ENCODE assay signal across 1 cellular context in genomic region chr10:14837756-14838581, GRCh38.
A peak's percentile ranks its signal among the peaks of the same experiment; 100 is the strongest.
TF ChIP-seq lines count a peak whose summit lies in the region.

Gene CDNF, minus strand, starts transcription at chr10:14838037. Its CDS starts 91 bp downstream, at chr10:14837946.
Gene HSPA14, plus strand, starts transcription at chr10:14838306. Its CDS starts 97 bp downstream, at chr10:14838403.
A gene with protein sequence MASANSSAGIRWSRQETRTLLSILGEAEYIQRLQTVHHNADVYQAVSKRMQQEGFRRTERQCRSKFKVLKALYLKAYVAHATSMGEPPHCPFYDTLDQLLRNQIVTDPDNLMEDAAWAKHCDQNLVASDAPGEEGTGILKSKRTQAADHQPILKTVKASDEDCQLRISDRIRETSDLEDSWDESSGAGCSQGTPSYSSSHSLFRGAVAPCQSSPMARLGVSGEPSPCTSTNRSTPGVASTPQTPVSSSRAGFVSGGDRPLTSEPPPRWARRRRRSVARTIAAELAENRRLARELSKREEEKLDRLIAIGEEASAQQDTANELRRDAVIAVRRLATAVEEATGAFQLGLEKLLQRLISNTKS (plus strand): TSS chr10:14838306. CDS start chr10:14842285, 3,979 bp downstream.

TF ChIP-seq in GM12878, 131 proteins besides CTCF, POLR2A, EP300 and RAD21 (continued from another document and continues in another):
- TF ChIP-seq, protein P1, sequence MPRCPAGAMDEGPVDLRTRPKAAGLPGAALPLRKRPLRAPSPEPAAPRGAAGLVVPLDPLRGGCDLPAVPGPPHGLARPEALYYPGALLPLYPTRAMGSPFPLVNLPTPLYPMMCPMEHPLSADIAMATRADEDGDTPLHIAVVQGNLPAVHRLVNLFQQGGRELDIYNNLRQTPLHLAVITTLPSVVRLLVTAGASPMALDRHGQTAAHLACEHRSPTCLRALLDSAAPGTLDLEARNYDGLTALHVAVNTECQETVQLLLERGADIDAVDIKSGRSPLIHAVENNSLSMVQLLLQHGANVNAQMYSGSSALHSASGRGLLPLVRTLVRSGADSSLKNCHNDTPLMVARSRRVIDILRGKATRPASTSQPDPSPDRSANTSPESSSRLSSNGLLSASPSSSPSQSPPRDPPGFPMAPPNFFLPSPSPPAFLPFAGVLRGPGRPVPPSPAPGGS (IDR thresholded peaks at IDR 0.05; ENCODE audit: borderline replicate concordance, insufficient read depth, low read depth, low read length, poor library complexity, severe bottlenecking): no peak
- TF ChIP-seq USF2 (IDR thresholded peaks at IDR 0.05; ENCODE audit: borderline replicate concordance, low read depth, low read length): no peak
- no peak for TF ChIP-seq JUNB (IDR thresholded peaks at IDR 0.05)
- TF ChIP-seq SIX5 (IDR thresholded peaks at IDR 0.05; ENCODE audit: low read depth, low read length, severe bottlenecking): no peak
- TF ChIP-seq, protein P2, sequence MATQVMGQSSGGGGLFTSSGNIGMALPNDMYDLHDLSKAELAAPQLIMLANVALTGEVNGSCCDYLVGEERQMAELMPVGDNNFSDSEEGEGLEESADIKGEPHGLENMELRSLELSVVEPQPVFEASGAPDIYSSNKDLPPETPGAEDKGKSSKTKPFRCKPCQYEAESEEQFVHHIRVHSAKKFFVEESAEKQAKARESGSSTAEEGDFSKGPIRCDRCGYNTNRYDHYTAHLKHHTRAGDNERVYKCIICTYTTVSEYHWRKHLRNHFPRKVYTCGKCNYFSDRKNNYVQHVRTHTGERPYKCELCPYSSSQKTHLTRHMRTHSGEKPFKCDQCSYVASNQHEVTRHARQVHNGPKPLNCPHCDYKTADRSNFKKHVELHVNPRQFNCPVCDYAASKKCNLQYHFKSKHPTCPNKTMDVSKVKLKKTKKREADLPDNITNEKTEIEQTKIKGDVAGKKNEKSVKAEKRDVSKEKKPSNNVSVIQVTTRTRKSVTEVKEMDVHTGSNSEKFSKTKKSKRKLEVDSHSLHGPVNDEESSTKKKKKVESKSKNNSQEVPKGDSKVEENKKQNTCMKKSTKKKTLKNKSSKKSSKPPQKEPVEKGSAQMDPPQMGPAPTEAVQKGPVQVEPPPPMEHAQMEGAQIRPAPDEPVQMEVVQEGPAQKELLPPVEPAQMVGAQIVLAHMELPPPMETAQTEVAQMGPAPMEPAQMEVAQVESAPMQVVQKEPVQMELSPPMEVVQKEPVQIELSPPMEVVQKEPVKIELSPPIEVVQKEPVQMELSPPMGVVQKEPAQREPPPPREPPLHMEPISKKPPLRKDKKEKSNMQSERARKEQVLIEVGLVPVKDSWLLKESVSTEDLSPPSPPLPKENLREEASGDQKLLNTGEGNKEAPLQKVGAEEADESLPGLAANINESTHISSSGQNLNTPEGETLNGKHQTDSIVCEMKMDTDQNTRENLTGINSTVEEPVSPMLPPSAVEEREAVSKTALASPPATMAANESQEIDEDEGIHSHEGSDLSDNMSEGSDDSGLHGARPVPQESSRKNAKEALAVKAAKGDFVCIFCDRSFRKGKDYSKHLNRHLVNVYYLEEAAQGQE (IDR thresholded peaks at IDR 0.05; ENCODE audit: low read depth, low read length): no peak
- no peak for TF ChIP-seq WRNIP1 (IDR thresholded peaks at IDR 0.05; ENCODE audit: borderline replicate concordance, low read depth, low read length)
- peak; percentile 42 for TF ChIP-seq MEF2B (IDR thresholded peaks at IDR 0.05; ENCODE audit: partially characterized antibody, poor library complexity, severe bottlenecking)
- no peak for TF ChIP-seq NFIC (IDR thresholded peaks at IDR 0.05; ENCODE audit: low read depth, low read length)
- TF ChIP-seq YY1 (IDR thresholded peaks at IDR 0.05; ENCODE audit: low read depth, low read length): peak; percentile 90
- peak; percentile 98 for TF ChIP-seq CREB1 (IDR thresholded peaks at IDR 0.05; ENCODE audit: low read depth)
- no peak for TF ChIP-seq KDM1A (IDR thresholded peaks at IDR 0.05; ENCODE audit: borderline replicate concordance)
- no peak for TF ChIP-seq GABPA (IDR thresholded peaks at IDR 0.05; ENCODE audit: low read depth)
- TF ChIP-seq BCLAF1 (IDR thresholded peaks at IDR 0.05): no peak
- TF ChIP-seq POLR2AphosphoS2 (IDR thresholded peaks at IDR 0.05; ENCODE audit: low read depth, low read length): peak; percentile 75; the same call in 1 of the 2 replicates
- TF ChIP-seq TCF7 (IDR thresholded peaks at IDR 0.05; ENCODE audit: borderline replicate concordance): no peak
- TF ChIP-seq, protein P3, sequence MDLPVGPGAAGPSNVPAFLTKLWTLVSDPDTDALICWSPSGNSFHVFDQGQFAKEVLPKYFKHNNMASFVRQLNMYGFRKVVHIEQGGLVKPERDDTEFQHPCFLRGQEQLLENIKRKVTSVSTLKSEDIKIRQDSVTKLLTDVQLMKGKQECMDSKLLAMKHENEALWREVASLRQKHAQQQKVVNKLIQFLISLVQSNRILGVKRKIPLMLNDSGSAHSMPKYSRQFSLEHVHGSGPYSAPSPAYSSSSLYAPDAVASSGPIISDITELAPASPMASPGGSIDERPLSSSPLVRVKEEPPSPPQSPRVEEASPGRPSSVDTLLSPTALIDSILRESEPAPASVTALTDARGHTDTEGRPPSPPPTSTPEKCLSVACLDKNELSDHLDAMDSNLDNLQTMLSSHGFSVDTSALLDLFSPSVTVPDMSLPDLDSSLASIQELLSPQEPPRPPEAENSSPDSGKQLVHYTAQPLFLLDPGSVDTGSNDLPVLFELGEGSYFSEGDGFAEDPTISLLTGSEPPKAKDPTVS (IDR thresholded peaks at IDR 0.05; ENCODE audit: low read depth, low read length): no peak
- TF ChIP-seq BMI1 (IDR thresholded peaks at IDR 0.05; ENCODE audit: borderline replicate concordance): no peak
- TF ChIP-seq SMC3 (IDR thresholded peaks at IDR 0.05; ENCODE audit: borderline replicate concordance, low read length): no peak; the same call in 1 of the 2 replicates
- TF ChIP-seq SPI1 (IDR thresholded peaks at IDR 0.05; ENCODE audit: borderline replicate concordance, insufficient read depth, low read depth, low read length): no peak
- TF ChIP-seq ZZZ3 (IDR thresholded peaks at IDR 0.05; ENCODE audit: control insufficient read depth, insufficient read length, low read depth): no peak
- peak; percentile 49; the same call in 1 of the 2 replicates for TF ChIP-seq SREBF2 (IDR thresholded peaks at IDR 0.05; ENCODE audit: low read length)
- TF ChIP-seq, protein P4, sequence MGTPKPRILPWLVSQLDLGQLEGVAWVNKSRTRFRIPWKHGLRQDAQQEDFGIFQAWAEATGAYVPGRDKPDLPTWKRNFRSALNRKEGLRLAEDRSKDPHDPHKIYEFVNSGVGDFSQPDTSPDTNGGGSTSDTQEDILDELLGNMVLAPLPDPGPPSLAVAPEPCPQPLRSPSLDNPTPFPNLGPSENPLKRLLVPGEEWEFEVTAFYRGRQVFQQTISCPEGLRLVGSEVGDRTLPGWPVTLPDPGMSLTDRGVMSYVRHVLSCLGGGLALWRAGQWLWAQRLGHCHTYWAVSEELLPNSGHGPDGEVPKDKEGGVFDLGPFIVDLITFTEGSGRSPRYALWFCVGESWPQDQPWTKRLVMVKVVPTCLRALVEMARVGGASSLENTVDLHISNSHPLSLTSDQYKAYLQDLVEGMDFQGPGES (IDR thresholded peaks at IDR 0.05): peak; percentile 73; the same call in 1 of the 2 replicates
- TF ChIP-seq SUZ12 (IDR thresholded peaks at IDR 0.05; ENCODE audit: unreplicated experiment): no peak
- peak; percentile 58 for TF ChIP-seq ATF7 (IDR thresholded peaks at IDR 0.05; ENCODE audit: low read depth)
- TF ChIP-seq PAX5 (IDR thresholded peaks at IDR 0.05; ENCODE audit: borderline replicate concordance, low read depth, low read length): peak; percentile 26; the same call in 1 of the 2 replicates
- 0 out of 2 replicates have a peak, but pooled peaks have one; percentile 24 for TF ChIP-seq TBL1XR1 (IDR thresholded peaks at IDR 0.05; ENCODE audit: low read depth, low read length)
- TF ChIP-seq TAF1 (IDR thresholded peaks at IDR 0.05; ENCODE audit: borderline replicate concordance, low read depth, low read length): peak; percentile 87
- TF ChIP-seq MTA3 (IDR thresholded peaks at IDR 0.05; ENCODE audit: borderline replicate concordance, low read length): no peak
- TF ChIP-seq NRF1 (conservative IDR thresholded peaks at IDR 0.05; ENCODE audit: low read depth, low read length): peak; percentile 96
- TF ChIP-seq, protein P5, sequence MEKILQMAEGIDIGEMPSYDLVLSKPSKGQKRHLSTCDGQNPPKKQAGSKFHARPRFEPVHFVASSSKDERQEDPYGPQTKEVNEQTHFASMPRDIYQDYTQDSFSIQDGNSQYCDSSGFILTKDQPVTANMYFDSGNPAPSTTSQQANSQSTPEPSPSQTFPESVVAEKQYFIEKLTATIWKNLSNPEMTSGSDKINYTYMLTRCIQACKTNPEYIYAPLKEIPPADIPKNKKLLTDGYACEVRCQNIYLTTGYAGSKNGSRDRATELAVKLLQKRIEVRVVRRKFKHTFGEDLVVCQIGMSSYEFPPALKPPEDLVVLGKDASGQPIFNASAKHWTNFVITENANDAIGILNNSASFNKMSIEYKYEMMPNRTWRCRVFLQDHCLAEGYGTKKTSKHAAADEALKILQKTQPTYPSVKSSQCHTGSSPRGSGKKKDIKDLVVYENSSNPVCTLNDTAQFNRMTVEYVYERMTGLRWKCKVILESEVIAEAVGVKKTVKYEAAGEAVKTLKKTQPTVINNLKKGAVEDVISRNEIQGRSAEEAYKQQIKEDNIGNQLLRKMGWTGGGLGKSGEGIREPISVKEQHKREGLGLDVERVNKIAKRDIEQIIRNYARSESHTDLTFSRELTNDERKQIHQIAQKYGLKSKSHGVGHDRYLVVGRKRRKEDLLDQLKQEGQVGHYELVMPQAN (conservative IDR thresholded peaks at IDR 0.05): peak; percentile 93
- no peak for TF ChIP-seq RBBP5 (conservative IDR thresholded peaks at IDR 0.05)
- 0 out of 2 replicates have a peak, but pooled peaks have one; percentile 11 for TF ChIP-seq BCL11A (IDR thresholded peaks at IDR 0.05; ENCODE audit: low read depth, low read length)
- TF ChIP-seq IRF4 (IDR thresholded peaks at IDR 0.05; ENCODE audit: low read depth, low read length): no peak
- TF ChIP-seq SP1 (IDR thresholded peaks at IDR 0.05; ENCODE audit: low read depth, low read length): peak; percentile 75
- TF ChIP-seq TCF3 (IDR thresholded peaks at IDR 0.05; ENCODE audit: borderline replicate concordance, insufficient read depth, low read depth, low read length): 0 out of 2 replicates have a peak, but pooled peaks have one; percentile 57
- TF ChIP-seq BRCA1 (IDR thresholded peaks at IDR 0.05; ENCODE audit: low read depth, low read length): no peak
- TF ChIP-seq CREM (IDR thresholded peaks at IDR 0.05; ENCODE audit: low read depth): peak; percentile 97
- TF ChIP-seq CBX5 (IDR thresholded peaks at IDR 0.05; ENCODE audit: low read depth): no peak
- no peak; the same call in 1 of the 2 replicates for TF ChIP-seq MAX (IDR thresholded peaks at IDR 0.05; ENCODE audit: low read depth, low read length)
- TF ChIP-seq PRDM15 (CRISPR knock-in tag; IDR thresholded peaks at IDR 0.05): no peak
- no peak for TF ChIP-seq RUNX3 (IDR thresholded peaks at IDR 0.05; ENCODE audit: low read length)
- peak; percentile 67 for TF ChIP-seq SMARCA5 (IDR thresholded peaks at IDR 0.05)
- TF ChIP-seq ZNF217 (IDR thresholded peaks at IDR 0.05): no peak
- TF ChIP-seq HDAC2 (IDR thresholded peaks at IDR 0.05): no peak
